In the genomic region with DNA sequence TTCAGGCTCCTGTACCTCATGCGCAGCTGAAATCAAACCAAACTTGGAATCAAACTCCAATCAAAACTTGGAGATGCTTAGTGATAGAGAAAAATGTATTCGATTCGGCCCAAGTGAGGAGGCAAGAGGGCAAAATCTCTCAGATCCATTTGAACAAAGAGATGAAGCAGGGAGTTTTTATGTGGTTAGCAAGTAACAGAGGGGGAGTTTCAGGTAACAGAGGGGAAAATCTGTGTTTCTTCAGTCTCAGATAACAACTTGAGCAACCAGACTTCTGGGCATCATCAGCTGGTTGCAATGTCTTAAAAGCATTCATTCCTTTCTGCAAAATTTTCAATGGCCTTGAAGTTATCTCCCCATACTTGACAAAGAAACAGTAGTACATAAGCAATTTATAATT, we compare ENCODE assay signal across 17 cellular contexts.
DNase-seq lines count a peak whose midpoint lies in the region; ATAC-seq and TF ChIP-seq lines count a peak whose summit lies in the region.
"Had no signal": no experiment of that assay in that cellular context is flagged by ENCODE, and none has a peak within 500 bp of the region (broad histone marks: within the 10 kb centered on the region; RNA-seq: fewer than 3 reads in every experiment).

No MANE protein-coding gene starts in this region.

- no peaks in the 10 kb centered on the region for H3K9me2 ChIP-seq in MM.1S (replicated peaks; ENCODE audit: insufficient read depth, low read length)

- H3K4me3 Mint-ChIP-seq in nephron progenitor cell = no peak overlapping the region
- H3K4me3 Mint-ChIP-seq: CD14-positive monocyte; CD4-positive, alpha-beta memory T cell; H9 had no signal

- no peak overlapping the region for H3K27ac ChIP-seq in MM.1S (ENCODE audit: low read length)
- H3K27ac ChIP-seq: BLaER1 had no signal

- H3K4me1 Mint-ChIP-seq in nephron progenitor cell = peaks cover 27% of the 10 kb centered on the region
- H3K4me1 Mint-ChIP-seq: CD14-positive monocyte; CD4-positive, alpha-beta memory T cell; H9 had no signal

- H3K27me3 ChIP-seq in MM.1S (replicated peaks; ENCODE audit: insufficient read depth, low read length) = no peaks in the 10 kb centered on the region
- H3K27me3 ChIP-seq: BLaER1 had no signal

- H3K4me1 ChIP-seq in MM.1S (ENCODE audit: low read length) = no peaks in the 10 kb centered on the region
- H3K4me1 ChIP-seq: BLaER1 had no signal

- H3F3A ChIP-seq in MM.1S (ENCODE audit: insufficient read depth, low read length) = no peaks in the 10 kb centered on the region

- no peaks in the 10 kb centered on the region for H3K36me3 Mint-ChIP-seq in nephron progenitor cell (ENCODE audit: low read depth)
- H3K36me3 Mint-ChIP-seq: CD14-positive monocyte; CD4-positive, alpha-beta memory T cell had no signal

- H3K4me3 ChIP-seq in MM.1S (ENCODE audit: low read length) = no peak overlapping the region
- H3K4me3 ChIP-seq: BLaER1, K562 had no signal

- H2AFZ ChIP-seq in MM.1S (ENCODE audit: low read length) = no peak overlapping the region

- DNase-seq in GM20000 (ENCODE audit: low spot score) (peak; percentile 4), nephron progenitor cell (no peak), MM.1S (no peak), anterior cingulate cortex (lab: John Stamatoyannopoulos, UW) (no peak)
- DNase-seq in stimulated activated CD4-positive, alpha-beta T cell treated with anti-CD3 and anti-CD28 coated beads, Interleukin-4, amount 100 ng/mL, for 24 hours = no peak
- DNase-seq: 8988T; CD4-positive, alpha-beta memory T cell; DMS79 treated with DMSO at 0.1 percent for 48 hours; GF-D8; GOT3; H9; IMR-90 had no signal

- no peaks in the 10 kb centered on the region for H3K27me3 Mint-ChIP-seq in nephron progenitor cell (ENCODE audit: low read depth, poor library complexity)
- H3K27me3 Mint-ChIP-seq: CD4-positive, alpha-beta memory T cell had no signal

- no peak for TF ChIP-seq CTCF in GM20000 (IDR thresholded peaks at IDR 0.05; ENCODE audit: extremely low read depth, missing control alignments)
- no peak for TF ChIP-seq CTCF in nephron progenitor cell (IDR thresholded peaks at IDR 0.05)
- TF ChIP-seq CTCF in MM.1S (IDR thresholded peaks at IDR 0.05; ENCODE audit: low read length) = no peak

- no peaks in the 10 kb centered on the region for H3K9me3 ChIP-seq in MM.1S (replicated peaks; ENCODE audit: insufficient read depth, low read length)

- H3K36me3 ChIP-seq in MM.1S (replicated peaks; ENCODE audit: insufficient read depth, low read length) = no peaks in the 10 kb centered on the region
- H3K36me3 ChIP-seq: BLaER1 had no signal

- H4K20me1 ChIP-seq in MM.1S (ENCODE audit: insufficient read depth, low read length) = no peaks in the 10 kb centered on the region
- H4K20me1 ChIP-seq: BLaER1 had no signal

- no peaks in the 10 kb centered on the region for H3K79me2 ChIP-seq in MM.1S (ENCODE audit: low read length)

- ATAC-seq in GM18511 (IDR thresholded peaks at IDR 0.05; ENCODE audit: unreplicated experiment) (peak; percentile 47), HG03432 (IDR thresholded peaks at IDR 0.05; ENCODE audit: unreplicated experiment) (peak; percentile 64)
- ATAC-seq: K562 had no signal

- peak overlapping the region; percentile 26 for H3K27ac Mint-ChIP-seq in nephron progenitor cell
- H3K27ac Mint-ChIP-seq: CD14-positive monocyte; CD4-positive, alpha-beta memory T cell; H9 had no signal

- H3K9ac ChIP-seq in MM.1S (ENCODE audit: low read length) = no peak overlapping the region
- H3K9ac ChIP-seq: BLaER1 had no signal

- H3K4me2 ChIP-seq in MM.1S (ENCODE audit: low read depth, low read length) = no peak overlapping the region
- H3K4me2 ChIP-seq: BLaER1 had no signal

- H3K9me3 Mint-ChIP-seq in nephron progenitor cell = peaks cover 11% of the 10 kb centered on the region
